ENCODE assay signal across 1 cellular context in the genomic region with DNA sequence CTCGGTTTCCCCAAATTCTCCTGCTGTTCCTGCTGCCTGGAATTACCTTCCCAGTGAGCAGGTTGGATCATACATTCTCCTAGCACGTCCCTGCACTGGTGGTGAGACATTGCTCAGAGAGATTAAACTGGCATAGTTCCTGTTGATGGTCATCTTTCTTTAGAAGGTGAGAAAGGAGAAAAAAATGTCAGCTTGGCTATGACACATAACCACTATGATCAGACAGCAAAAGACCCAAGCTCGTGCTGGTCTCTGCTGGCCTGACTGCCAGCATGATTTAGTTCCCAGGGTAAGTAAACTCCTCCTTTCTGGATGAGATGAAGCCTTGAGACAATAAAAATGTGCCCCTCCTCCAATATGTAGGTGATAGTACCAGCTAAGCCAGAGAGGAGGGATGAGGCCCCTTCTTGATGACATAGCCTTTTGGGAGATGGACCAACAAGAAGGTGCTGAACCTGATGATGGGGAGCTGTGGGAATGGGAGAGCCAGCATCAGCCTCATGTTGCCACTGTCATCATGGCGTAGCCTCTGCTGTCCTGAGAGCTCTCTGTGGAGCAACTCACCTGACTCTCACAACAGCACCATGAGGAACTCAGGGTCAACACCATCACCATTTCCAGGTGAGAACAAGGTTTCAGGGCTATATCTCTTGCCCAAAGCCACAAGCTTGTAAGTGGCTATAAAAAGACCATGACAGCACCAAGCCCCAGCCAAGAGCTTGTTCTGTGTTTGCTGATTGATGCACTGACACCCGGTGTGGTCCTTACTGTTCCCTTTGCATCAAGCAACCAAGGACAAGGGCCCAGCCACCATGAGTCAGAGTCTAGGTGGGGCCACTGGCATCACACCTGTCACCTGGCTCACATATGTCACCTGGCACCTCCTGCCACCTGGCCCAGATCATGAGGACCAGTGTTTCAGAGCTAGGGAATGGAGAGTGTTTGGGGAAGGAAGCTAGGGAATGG.
TF ChIP-seq lines count a peak whose summit lies in the region.

No MANE protein-coding gene starts in this region.

TF ChIP-seq in HCT116, 20 proteins besides CTCF, POLR2A, EP300 and RAD21 (continued from another document):
- TF ChIP-seq, protein P1, sequence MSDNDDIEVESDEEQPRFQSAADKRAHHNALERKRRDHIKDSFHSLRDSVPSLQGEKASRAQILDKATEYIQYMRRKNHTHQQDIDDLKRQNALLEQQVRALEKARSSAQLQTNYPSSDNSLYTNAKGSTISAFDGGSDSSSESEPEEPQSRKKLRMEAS (IDR thresholded peaks at IDR 0.05), result peak; percentile 73
- TF ChIP-seq YY1 (IDR thresholded peaks at IDR 0.05; ENCODE audit: extremely low read depth, insufficient replicate concordance, low read depth, low read length) (no peak), SP1 (IDR thresholded peaks at IDR 0.05; ENCODE audit: low read depth) (peak; percentile 36; the same call in 1 of the 2 replicates), CBX3 (IDR thresholded peaks at IDR 0.05; ENCODE audit: low read depth) (peak; percentile 47; the same call in 1 of the 2 replicates), ELF1 (IDR thresholded peaks at IDR 0.05; ENCODE audit: borderline replicate concordance, low read depth) (no peak), FOSL1 (IDR thresholded peaks at IDR 0.05; ENCODE audit: low read depth) (peak; percentile 59; the same call in 1 of the 2 replicates), CEBPB (IDR thresholded peaks at IDR 0.05; ENCODE audit: low read depth) (no peak)
- TF ChIP-seq, protein P2, sequence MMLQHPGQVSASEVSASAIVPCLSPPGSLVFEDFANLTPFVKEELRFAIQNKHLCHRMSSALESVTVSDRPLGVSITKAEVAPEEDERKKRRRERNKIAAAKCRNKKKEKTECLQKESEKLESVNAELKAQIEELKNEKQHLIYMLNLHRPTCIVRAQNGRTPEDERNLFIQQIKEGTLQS (IDR thresholded peaks at IDR 0.05), result no peak
